ENCODE assay signal across 8 cellular contexts in the genomic region with DNA sequence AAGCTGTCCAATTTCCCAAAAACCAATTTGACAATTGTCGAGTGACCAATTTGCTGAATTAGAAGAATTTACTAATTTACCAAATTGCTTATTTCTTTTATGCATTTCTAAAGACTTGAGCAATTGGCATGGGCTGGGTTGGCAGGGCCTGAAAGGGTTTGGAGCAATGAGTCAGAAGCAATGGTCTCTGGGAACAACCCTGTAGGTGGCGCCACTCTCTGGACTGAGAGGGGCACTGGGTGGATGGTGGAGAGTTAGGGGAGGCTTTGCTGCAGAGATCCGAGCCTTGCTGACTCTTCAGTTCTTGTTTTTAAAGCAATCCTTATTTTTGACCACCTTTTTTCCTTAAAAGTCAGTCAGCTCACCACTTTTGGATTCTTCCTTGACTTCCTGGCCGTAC.
DNase-seq lines count a peak whose midpoint lies in the region; ATAC-seq and FAIRE-seq lines count a peak whose summit lies in the region.

No MANE protein-coding gene starts in this region.

- no peak overlapping the region for H3K27ac ChIP-seq in iPS DF 6.9 (ENCODE audit: low read length)

- no CpG with 5 or more reads among the region's 4 CpGs for WGBS in iPS DF 6.9 (ENCODE audit: insufficient coverage, insufficient read length)

- no peak for FAIRE-seq in RCC 7860 (lab: Jason Lieb, UNC)

- no peaks in the 10 kb centered on the region for H3K27me3 ChIP-seq in iPS DF 6.9 (ENCODE audit: control insufficient read depth, insufficient read depth, low read length)

- in situ Hi-C loops in KBM-7 (cut with MboI; ENCODE audit: low pct_unique_long_range_greater_than_20kb, low sequenced_read_pairs) = loop anchor here (25.0 kb wide), 3 partner anchors 288 to 1213 kb away; a partner anchor contains a TSS

- H3K4me1 ChIP-seq in iPS DF 6.9 (ENCODE audit: control insufficient read depth, insufficient read depth, low read length) = 0 out of 2 replicates have a peak, but pooled peaks cover 3% of the 10 kb centered on the region

- no peak overlapping the region for H3K4me3 ChIP-seq in iPS DF 6.9 (ENCODE audit: low read length)

- no peaks in the 10 kb centered on the region for H3K9me3 ChIP-seq in iPS DF 6.9 (ENCODE audit: control insufficient read depth, insufficient read depth, low read length)

- ATAC-seq in GM18498 (IDR thresholded peaks at IDR 0.05; ENCODE audit: unreplicated experiment) = no peak

- DNase-seq in EL (peak; percentile 36), KBM-7 (peak; percentile 79), iPS DF 6.9 (ENCODE audit: low read depth, low spot score) (peak; percentile 57), RCC 7860 (ENCODE audit: low spot score) (no peak), GM03348 (ENCODE audit: low spot score) (no peak), cerebellum (ENCODE audit: low spot score) (no peak)
- DNase-seq in activated CD8-positive, alpha-beta memory T cell treated with anti-CD3 and anti-CD28 coated beads, Interleukin-2, amount 50 U/mL, for 4 hours = peak; percentile 29

- no peaks in the 10 kb centered on the region for H3K36me3 ChIP-seq in iPS DF 6.9 (ENCODE audit: control insufficient read depth, insufficient read depth, low read length)

Comparison
In these comparisons a context has a peak if more than half of its experiments do, and no peak if none do; other contexts are left out.
1. DNase-seq: peak in EL (single experiment), KBM-7 (single experiment), activated CD8-positive, alpha-beta memory T cell treated with anti-CD3 and anti-CD28 coated beads, Interleukin-2, amount 50 U/mL, for 4 hours (single experiment) and iPS DF 6.9 (single experiment); none in RCC 7860 (single experiment), GM03348 (single experiment) and cerebellum (single experiment).